Comparison of ENCODE assay signal across 16 cellular contexts in genomic region chr11:91946397-91947090, GRCh38.
DNase-seq lines count a peak whose midpoint lies in the region; ATAC-seq, FAIRE-seq and TF ChIP-seq lines count a peak whose summit lies in the region.
"Had no signal": no experiment of that assay in that cellular context is flagged by ENCODE, and none has a peak within 500 bp of the region (broad histone marks: within the 10 kb centered on the region; RNA-seq: fewer than 3 reads in every experiment).

No MANE protein-coding gene starts in this region.

- CTCF ChIA-PET in HepG2 (lab: Yijun Ruan, JAX; ENCODE audit: low intra/inter-chr PET ratio, low total read pairs): no interaction called here

- no peak overlapping the region for H3K4me3 ChIP-seq in right lobe of liver
- H3K4me3 ChIP-seq in HepG2 (replicated peaks in 1 of 3; ENCODE audit: insufficient read depth in 1 of 3, low read depth in 2 of 3, low read length in 3 of 3): no peak overlapping the region
- peak overlapping the region; percentile 17 for H3K4me3 ChIP-seq in adipocyte (ENCODE audit: low read length)
- no peak overlapping the region for H3K4me3 ChIP-seq in prostate gland
- H3K4me3 ChIP-seq: neural progenitor cell, upper lobe of left lung had no signal

- intact Hi-C loops in right lobe of liver (cut with DNase I) (no loop called here), HepG2 (cut with micrococcal nuclease; ENCODE audit: unreplicated experiment) (no loop called here), posterior vena cava (cut with DNase I) (no loop called here), prostate gland (cut with DNase I) (no loop called here)

- H3K4me1 ChIP-seq in right lobe of liver (peaks cover 0 to 10% (median 0%) of the 10 kb centered on the region in 4 donors), HepG2 (ENCODE audit: insufficient read depth, low read length) (no peaks in the 10 kb centered on the region), adipocyte (ENCODE audit: control insufficient read depth, insufficient read depth, low read length) (peaks cover 28% of the 10 kb centered on the region), prostate gland (replicated peaks) (no peaks in the 10 kb centered on the region)
- H3K4me1 ChIP-seq: neural progenitor cell, upper lobe of left lung had no signal

- no peaks in the 10 kb centered on the region for H3K36me3 ChIP-seq in right lobe of liver
- H3K36me3 ChIP-seq in HepG2 (replicated peaks in 1 of 2; ENCODE audit: control insufficient read depth in 1 of 2, insufficient read depth in 2 of 2, low read length in 2 of 2): no peaks in the 10 kb centered on the region
- no peaks in the 10 kb centered on the region for H3K36me3 ChIP-seq in adipocyte (ENCODE audit: control insufficient read depth, insufficient read depth, low read length, severe bottlenecking)
- no peaks in the 10 kb centered on the region for H3K36me3 ChIP-seq in prostate gland
- H3K36me3 ChIP-seq: neural progenitor cell, upper lobe of left lung had no signal

- no TSS peak for BruUV-seq in HepG2 (replicated peaks; lab: Mats Ljungman, UMichigan)

- H3K9ac ChIP-seq in HepG2 (ENCODE audit: insufficient read depth, low read depth, low read length) (no peak overlapping the region), adipocyte (ENCODE audit: low read length) (no peak overlapping the region)
- H3K9ac ChIP-seq: neural progenitor cell had no signal

- no peak for TF ChIP-seq EP300 in HepG2 (IDR thresholded peaks at IDR 0.05; ENCODE audit: low read depth in 2 of 2, low read length in 2 of 2)
- no peak for TF ChIP-seq EP300 in HepG2 (CRISPR knock-in tag; IDR thresholded peaks at IDR 0.05; ENCODE audit: borderline replicate concordance)

- no peak for TF ChIP-seq CTCF in right lobe of liver (IDR thresholded peaks at IDR 0.05)
- no peak for TF ChIP-seq CTCF in HepG2 (CRISPR knock-in tag; IDR thresholded peaks at IDR 0.05)
- TF ChIP-seq CTCF in prostate gland (IDR thresholded peaks at IDR 0.05): no peak

- in situ Hi-C loops in HepG2 (cut with HindIII; ENCODE audit: extremely low pct_ligation_motif_present, low pct_unique_long_range_greater_than_20kb) (no loop called here), ACHN (cut with HindIII; ENCODE audit: low pct_ligation_motif_present, low pct_unique_long_range_greater_than_20kb, low sequenced_read_pairs) (no loop called here)

- no peaks in the 10 kb centered on the region for H4K20me1 ChIP-seq in HepG2 (ENCODE audit: insufficient read depth, low read length)

- H3K4me2 ChIP-seq in HepG2 (ENCODE audit: low read depth, low read length): no peak overlapping the region
- H3K4me2 ChIP-seq: neural progenitor cell had no signal

- no peak for TF ChIP-seq POLR2A in right lobe of liver (IDR thresholded peaks at IDR 0.05)
- TF ChIP-seq POLR2A in HepG2 (IDR thresholded peaks at IDR 0.05; ENCODE audit: insufficient read depth in 1 of 2, low read depth in 2 of 2, low read length in 2 of 2): no peak
- no peak for TF ChIP-seq POLR2A in prostate gland (IDR thresholded peaks at IDR 0.05)

- H3K9me3 ChIP-seq in right lobe of liver (no peaks in the 10 kb centered on the region), HepG2 (ENCODE audit: low read length) (peaks cover 9% of the 10 kb centered on the region), adipocyte (ENCODE audit: control insufficient read depth, low read length) (no peaks in the 10 kb centered on the region), prostate gland (no peaks in the 10 kb centered on the region)
- H3K9me3 ChIP-seq: upper lobe of left lung had no signal

- H3K27me3 ChIP-seq in right lobe of liver (no peaks in the 10 kb centered on the region), HepG2 (ENCODE audit: control insufficient read depth in 1 of 2, insufficient read depth in 2 of 2, low read length in 2 of 2) (no peaks in the 10 kb centered on the region), adipocyte (replicated peaks; ENCODE audit: control insufficient read depth, insufficient read depth, low read length) (no peaks in the 10 kb centered on the region), prostate gland (replicated peaks; ENCODE audit: insufficient read depth) (no peaks in the 10 kb centered on the region)
- H3K27me3 ChIP-seq: neural progenitor cell, upper lobe of left lung had no signal

- H3K27ac ChIP-seq in right lobe of liver (no peak overlapping the region), HepG2 (ENCODE audit: extremely low read length, insufficient read depth, low read length) (no peak overlapping the region), prostate gland (no peak overlapping the region)
- H3K27ac ChIP-seq: neural progenitor cell, upper lobe of left lung had no signal

- H2AFZ ChIP-seq in HepG2 (ENCODE audit: low read length): no peak overlapping the region

- ATAC-seq in right lobe of liver (peak in 3 of 4 donors; percentile 57 to 74 (median 65)), HepG2 (no peak)
- ATAC-seq: PC-3 had no signal

- no peak for FAIRE-seq in HepG2 (lab: Jason Lieb, UNC)
- FAIRE-seq: frontal cortex had no signal

- no peak for TF ChIP-seq RAD21 in HepG2 (CRISPR knock-in tag; IDR thresholded peaks at IDR 0.05)

- WGBS in right lobe of liver (ENCODE audit: insufficient coverage, low coverage, low lambda C conversion rate, missing lambda C conversion rate): 11% methylated on average over 2 of the region's 2 CpGs
- WGBS in HepG2 (ENCODE audit: low lambda C conversion rate): 0% methylated on average over 2 of the region's 2 CpGs
- 10% methylated on average over 2 of the region's 2 CpGs for WGBS in prostate gland

- no peaks in the 10 kb centered on the region for H3K79me2 ChIP-seq in HepG2 (ENCODE audit: insufficient read depth, low read length)

- POLR2A ChIA-PET in HepG2 (lab: Yijun Ruan, JAX): no interaction called here

- DNase-seq in right lobe of liver: no peak
- DNase-seq in HepG2 (ENCODE audit: low spot score): no peak
- no peak for DNase-seq in adipocyte (ENCODE audit: low read depth)
- DNase-seq in glomerular visceral epithelial cell (ENCODE audit: extremely low spot score): peak; percentile 27
- no peak for DNase-seq in posterior vena cava (ENCODE audit: low spot score)
- DNase-seq in prostate gland (ENCODE audit: low spot score): no peak
- DNase-seq in HuH-7 (ENCODE audit: low spot score): no peak
- DNase-seq in ACHN: no peak
- DNase-seq: activated gamma-delta T cell treated with Interleukin-2 at 50 U/mL for 16 hours; effector CD8-positive, alpha-beta T cell; H7; stimulated activated CD4-positive, alpha-beta T cell treated with anti-CD3 and anti-CD28 coated beads, Interleukin-4, amount 100 ng/mL, for 4 hours; upper lobe of left lung had no signal

TF ChIP-seq in HepG2, 621 proteins besides CTCF, POLR2A, EP300 and RAD21 (continues in another document):
- TF ChIP-seq ZSCAN9 (CRISPR knock-in tag; IDR thresholded peaks at IDR 0.05; ENCODE audit: borderline replicate concordance) (no peak), HIVEP1 (CRISPR knock-in tag; IDR thresholded peaks at IDR 0.05) (no peak), ZNF563 (CRISPR knock-in tag; IDR thresholded peaks at IDR 0.05) (no peak), MAF1 (CRISPR knock-in tag; IDR thresholded peaks at IDR 0.05; ENCODE audit: borderline replicate concordance) (no peak), ZNF33A (CRISPR knock-in tag; IDR thresholded peaks at IDR 0.05; ENCODE audit: borderline replicate concordance) (no peak), ZKSCAN8 (CRISPR knock-in tag; IDR thresholded peaks at IDR 0.05; ENCODE audit: borderline replicate concordance) (no peak), AGO2 (optimal IDR thresholded peaks at IDR 0.05; ENCODE audit: low read depth, low read length) (no peak)
- TF ChIP-seq, protein P1, sequence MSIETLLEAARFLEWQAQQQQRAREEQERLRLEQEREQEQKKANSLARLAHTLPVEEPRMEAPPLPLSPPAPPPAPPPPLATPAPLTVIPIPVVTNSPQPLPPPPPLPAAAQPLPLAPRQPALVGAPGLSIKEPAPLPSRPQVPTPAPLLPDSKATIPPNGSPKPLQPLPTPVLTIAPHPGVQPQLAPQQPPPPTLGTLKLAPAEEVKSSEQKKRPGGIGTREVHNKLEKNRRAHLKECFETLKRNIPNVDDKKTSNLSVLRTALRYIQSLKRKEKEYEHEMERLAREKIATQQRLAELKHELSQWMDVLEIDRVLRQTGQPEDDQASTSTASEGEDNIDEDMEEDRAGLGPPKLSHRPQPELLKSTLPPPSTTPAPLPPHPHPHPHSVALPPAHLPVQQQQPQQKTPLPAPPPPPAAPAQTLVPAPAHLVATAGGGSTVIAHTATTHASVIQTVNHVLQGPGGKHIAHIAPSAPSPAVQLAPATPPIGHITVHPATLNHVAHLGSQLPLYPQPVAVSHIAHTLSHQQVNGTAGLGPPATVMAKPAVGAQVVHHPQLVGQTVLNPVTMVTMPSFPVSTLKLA (IDR thresholded peaks at IDR 0.05): no peak
- TF ChIP-seq, protein P2, sequence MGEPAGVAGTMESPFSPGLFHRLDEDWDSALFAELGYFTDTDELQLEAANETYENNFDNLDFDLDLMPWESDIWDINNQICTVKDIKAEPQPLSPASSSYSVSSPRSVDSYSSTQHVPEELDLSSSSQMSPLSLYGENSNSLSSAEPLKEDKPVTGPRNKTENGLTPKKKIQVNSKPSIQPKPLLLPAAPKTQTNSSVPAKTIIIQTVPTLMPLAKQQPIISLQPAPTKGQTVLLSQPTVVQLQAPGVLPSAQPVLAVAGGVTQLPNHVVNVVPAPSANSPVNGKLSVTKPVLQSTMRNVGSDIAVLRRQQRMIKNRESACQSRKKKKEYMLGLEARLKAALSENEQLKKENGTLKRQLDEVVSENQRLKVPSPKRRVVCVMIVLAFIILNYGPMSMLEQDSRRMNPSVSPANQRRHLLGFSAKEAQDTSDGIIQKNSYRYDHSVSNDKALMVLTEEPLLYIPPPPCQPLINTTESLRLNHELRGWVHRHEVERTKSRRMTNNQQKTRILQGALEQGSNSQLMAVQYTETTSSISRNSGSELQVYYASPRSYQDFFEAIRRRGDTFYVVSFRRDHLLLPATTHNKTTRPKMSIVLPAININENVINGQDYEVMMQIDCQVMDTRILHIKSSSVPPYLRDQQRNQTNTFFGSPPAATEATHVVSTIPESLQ (CRISPR knock-in tag; conservative IDR thresholded peaks at IDR 0.05): no peak
- TF ChIP-seq, protein P3, sequence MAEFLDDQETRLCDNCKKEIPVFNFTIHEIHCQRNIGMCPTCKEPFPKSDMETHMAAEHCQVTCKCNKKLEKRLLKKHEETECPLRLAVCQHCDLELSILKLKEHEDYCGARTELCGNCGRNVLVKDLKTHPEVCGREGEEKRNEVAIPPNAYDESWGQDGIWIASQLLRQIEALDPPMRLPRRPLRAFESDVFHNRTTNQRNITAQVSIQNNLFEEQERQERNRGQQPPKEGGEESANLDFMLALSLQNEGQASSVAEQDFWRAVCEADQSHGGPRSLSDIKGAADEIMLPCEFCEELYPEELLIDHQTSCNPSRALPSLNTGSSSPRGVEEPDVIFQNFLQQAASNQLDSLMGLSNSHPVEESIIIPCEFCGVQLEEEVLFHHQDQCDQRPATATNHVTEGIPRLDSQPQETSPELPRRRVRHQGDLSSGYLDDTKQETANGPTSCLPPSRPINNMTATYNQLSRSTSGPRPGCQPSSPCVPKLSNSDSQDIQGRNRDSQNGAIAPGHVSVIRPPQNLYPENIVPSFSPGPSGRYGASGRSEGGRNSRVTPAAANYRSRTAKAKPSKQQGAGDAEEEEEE (CRISPR knock-in tag; IDR thresholded peaks at IDR 0.05; ENCODE audit: borderline replicate concordance): no peak
